In the genomic region with DNA sequence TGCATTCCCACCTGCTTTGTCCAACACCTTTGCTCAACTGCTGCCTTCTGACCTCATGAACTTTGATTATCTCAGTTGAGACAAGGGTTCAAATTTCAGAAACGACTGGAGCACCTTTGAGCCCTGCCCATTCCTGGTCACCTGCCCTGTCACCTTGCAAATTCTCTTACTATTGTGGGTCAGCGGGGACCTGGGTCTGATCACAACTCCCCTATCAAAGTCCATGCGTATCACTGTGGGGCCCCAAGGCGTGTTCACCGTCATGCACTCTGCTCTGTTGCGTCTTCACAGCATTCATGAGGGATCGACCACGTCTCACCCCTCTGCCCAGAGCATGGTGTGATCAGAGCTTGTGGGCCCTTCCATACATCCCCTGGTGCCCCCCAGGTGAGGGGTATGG, we compare ENCODE assay signal across 22 cellular contexts. TPM values are rescaled to one million over a fixed set of nuclear protein-coding genes. Genes with fewer than 3 reads are reported as not detected.
A peak's percentile ranks its signal among the peaks of the same experiment; 100 is the strongest.
DNase-seq lines count a peak whose midpoint lies in the region; ATAC-seq and TF ChIP-seq lines count a peak whose summit lies in the region.
"Had no signal": no experiment of that assay in that cellular context is flagged by ENCODE, and none has a peak within 500 bp of the region (broad histone marks: within the 10 kb centered on the region; RNA-seq: fewer than 3 reads in every experiment).

No MANE protein-coding gene starts in this region.

- DNase-seq in RWPE2 (ENCODE audit: low spot score) (no peak), nephron progenitor cell (no peak), suprapubic skin (ENCODE audit: low spot score in 2 of 2) (no peak), NCI-H2227 treated with DMSO at 0.1 percent for 48 hours (lab: John Stamatoyannopoulos, UW) (no peak), NCI-H510A treated with DMSO at 0.1 percent for 48 hours (lab: John Stamatoyannopoulos, UW) (no peak), AML-193 (lab: John Stamatoyannopoulos, UW) (no peak)
- DNase-seq: activated CD4-positive, alpha-beta T cell treated with anti-CD3 and anti-CD28 coated beads, Interleukin-2, amount 50 U/mL, for 1 hour; activated CD8-positive, alpha-beta memory T cell treated with anti-CD3 and anti-CD28 coated beads, Interleukin-2, amount 50 U/mL, for 4 hours; activated effector memory CD4-positive, alpha-beta T cell treated with anti-CD3 and anti-CD28 coated beads, Interleukin-2, amount 50 U/mL, for 16 hours; activated naive CD8-positive, alpha-beta T cell treated with anti-CD3 and anti-CD28 coated beads, Interleukin-2, amount 50 U/mL, for 24 hours; CD4-positive, CD25-positive, alpha-beta regulatory T cell; NCI-H1417; NCI-H2107; NCI-H510A; stimulated activated CD4-positive, alpha-beta T cell treated with anti-CD3 and anti-CD28 coated beads, Interleukin-4, amount 100 ng/mL, for 24 hours; T-helper 2 cell; WERI-Rb-1 had no signal

- TF ChIP-seq POLR2A in gastroesophageal sphincter (IDR thresholded peaks at IDR 0.05) (no peak), suprapubic skin (IDR thresholded peaks at IDR 0.05) (no peak)

- H3K9me3 ChIP-seq in RWPE2 (ENCODE audit: severe bottlenecking) (no peaks in the 10 kb centered on the region), gastroesophageal sphincter (no peaks in the 10 kb centered on the region), suprapubic skin (no peaks in the 10 kb centered on the region)

- TF ChIP-seq CTCF in RWPE2 (IDR thresholded peaks at IDR 0.05; ENCODE audit: poor library complexity, severe bottlenecking) (no peak), gastroesophageal sphincter (IDR thresholded peaks at IDR 0.05) (no peak), nephron progenitor cell (IDR thresholded peaks at IDR 0.05) (no peak), suprapubic skin (IDR thresholded peaks at IDR 0.05) (no peak)

- H3K36me3 ChIP-seq in RWPE2 (ENCODE audit: low read depth), result peaks cover 92% of the 10 kb centered on the region
- peaks cover 0 to 32% of the 10 kb centered on the region in 2 donors for H3K36me3 ChIP-seq in gastroesophageal sphincter
- H3K36me3 ChIP-seq in suprapubic skin, result peaks cover 6% of the 10 kb centered on the region

- TF ChIP-seq EP300 in gastroesophageal sphincter (IDR thresholded peaks at IDR 0.05), result no peak
- TF ChIP-seq EP300 in suprapubic skin (IDR thresholded peaks at IDR 0.05), result no peak

- peaks cover 20% of the 10 kb centered on the region for H3K36me3 Mint-ChIP-seq in nephron progenitor cell (ENCODE audit: low read depth)
- H3K36me3 Mint-ChIP-seq: CD4-positive, CD25-positive, alpha-beta regulatory T cell had no signal

- H3K4me3 Mint-ChIP-seq in nephron progenitor cell, result no peak overlapping the region
- H3K4me3 Mint-ChIP-seq: activated naive CD8-positive, alpha-beta T cell treated with anti-CD3 and anti-CD28 coated beads, Interleukin-2, amount 50 U/mL, for 24 hours; CD4-positive, CD25-positive, alpha-beta regulatory T cell; neural crest cell; stimulated activated naive CD8-positive, alpha-beta T cell treated with anti-CD3 and anti-CD28 coated beads, Interleukin-15, Interleukin-2, amounts not matched to agents 100 ng/mL and 50 ng/mL, for 24 hours had no signal

- peak overlapping the region; percentile 26 for H3K27ac Mint-ChIP-seq in nephron progenitor cell
- H3K27ac Mint-ChIP-seq: activated naive CD8-positive, alpha-beta T cell treated with anti-CD3 and anti-CD28 coated beads, Interleukin-2, amount 50 U/mL, for 24 hours; CD4-positive, CD25-positive, alpha-beta regulatory T cell; stimulated activated naive CD8-positive, alpha-beta T cell treated with anti-CD3 and anti-CD28 coated beads, Interleukin-15, Interleukin-2, amounts not matched to agents 100 ng/mL and 50 ng/mL, for 24 hours had no signal

- no peak overlapping the region for H3K4me3 ChIP-seq in RWPE2 (ENCODE audit: severe bottlenecking)
- H3K4me3 ChIP-seq in gastroesophageal sphincter, result no peak overlapping the region
- no peak overlapping the region for H3K4me3 ChIP-seq in suprapubic skin

- H3K27ac ChIP-seq in RWPE2 (ENCODE audit: poor library complexity, severe bottlenecking) (peak overlapping the region; percentile 74), gastroesophageal sphincter (peak overlapping the region in 3 of 4 donors; percentile 76 to 85 (median 82)), suprapubic skin (peak overlapping the region; percentile 31)
- H3K27ac ChIP-seq: HL-60, WERI-Rb-1 had no signal

- H3K4me1 ChIP-seq in RWPE2 (ENCODE audit: insufficient read depth, poor library complexity, severe bottlenecking) (peaks cover 32% of the 10 kb centered on the region), gastroesophageal sphincter (peaks cover 6 to 100% (median 14%) of the 10 kb centered on the region in 3 donors), suprapubic skin (peaks cover 98% of the 10 kb centered on the region)

- H3K27me3 Mint-ChIP-seq in nephron progenitor cell (ENCODE audit: low read depth, poor library complexity), result no peaks in the 10 kb centered on the region

- 70 to 83% methylated on average over 1 to 3 of the region's 8 CpGs for WGBS in gastroesophageal sphincter (ENCODE audit: low coverage in 1 of 2), 2 donors
- 91% methylated on average over 7 of the region's 8 CpGs for WGBS in suprapubic skin

- no peaks in the 10 kb centered on the region for H3K27me3 ChIP-seq in RWPE2 (ENCODE audit: insufficient read depth, poor library complexity, severe bottlenecking)
- H3K27me3 ChIP-seq in gastroesophageal sphincter, result no peaks in the 10 kb centered on the region
- H3K27me3 ChIP-seq in suprapubic skin, result no peaks in the 10 kb centered on the region

- peaks cover 98% of the 10 kb centered on the region for H3K4me1 Mint-ChIP-seq in nephron progenitor cell

- H3K9me3 Mint-ChIP-seq in nephron progenitor cell, result no peaks in the 10 kb centered on the region
- H3K9me3 Mint-ChIP-seq: activated naive CD8-positive, alpha-beta T cell treated with anti-CD3 and anti-CD28 coated beads, Interleukin-2, amount 50 U/mL, for 24 hours; CD4-positive, CD25-positive, alpha-beta regulatory T cell; neural crest cell; stimulated activated naive CD8-positive, alpha-beta T cell treated with anti-CD3 and anti-CD28 coated beads, Interleukin-15, Interleukin-2, amounts not matched to agents 100 ng/mL and 50 ng/mL, for 24 hours had no signal

- ATAC-seq in RWPE2 (ENCODE audit: low read depth), result no peak
- no peak for ATAC-seq in gastroesophageal sphincter
- ATAC-seq in HG03378 (IDR thresholded peaks at IDR 0.05; ENCODE audit: unreplicated experiment), result no peak
- ATAC-seq: activated naive CD8-positive, alpha-beta T cell treated with anti-CD3 and anti-CD28 coated beads, Interleukin-2, amount 50 U/mL, for 24 hours had no signal

RNA-seq across cellular contexts. Expression of a gene that starts 12.9 kb away (rescaled TPM):
- total RNA-seq in gastroesophageal sphincter, result 10 to 100 TPM; 55.8 to 80.4 (median 60.8) TPM
- 100 to 1,000 TPM; 209 to 373 (median 289) TPM for total RNA-seq in suprapubic skin

Comparison
In these comparisons a context has a peak if more than half of its experiments do, and no peak if none do; other contexts are left out.
1. H3K27ac ChIP-seq: peak in every context shown above with its lines; median percentile 82 in gastroesophageal sphincter; 74 in RWPE2; 31 in suprapubic skin.